13 cellular contexts compared by ENCODE assay signal in the genomic region with DNA sequence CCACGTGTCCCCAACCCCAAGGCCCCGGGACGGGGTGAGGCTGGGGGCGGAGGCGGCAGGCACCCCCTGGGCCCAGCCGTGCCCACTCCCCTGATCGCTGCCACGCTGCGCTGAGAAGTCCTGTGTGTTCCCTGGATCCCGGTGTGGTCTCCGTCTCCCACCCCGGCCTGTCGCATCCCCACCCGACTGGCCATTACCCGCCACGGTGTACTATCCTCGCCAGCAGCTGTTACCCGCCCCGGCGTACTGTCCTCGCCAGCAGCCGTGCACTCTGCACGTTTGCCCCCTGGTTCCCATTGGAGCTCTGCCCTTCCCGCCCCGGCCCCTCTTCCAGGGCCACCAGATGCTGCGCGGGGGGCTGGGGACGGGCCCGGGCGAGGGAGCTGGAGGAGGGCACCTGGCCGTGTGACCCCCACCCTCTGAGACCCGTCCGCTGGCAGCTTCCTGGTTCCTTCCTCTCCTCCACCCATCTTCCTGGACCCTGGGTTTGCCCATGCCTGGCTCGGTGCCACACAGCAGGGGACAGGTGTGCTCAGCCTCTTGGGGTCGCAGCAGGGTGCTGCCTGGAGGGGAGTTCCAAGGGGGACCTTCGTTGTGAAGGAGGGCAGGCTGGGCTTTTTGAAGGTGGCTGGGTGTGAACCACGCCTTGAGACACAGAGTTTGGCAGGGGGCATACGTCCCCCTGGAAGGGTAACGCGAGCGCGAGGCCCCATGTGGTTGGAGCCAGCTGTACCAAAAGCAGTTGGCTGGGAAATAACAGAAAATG. TPM values are rescaled to one million over a fixed set of nuclear protein-coding genes. Genes with fewer than 3 reads are reported as not detected.
"Had no signal": no experiment of that assay in that cellular context is flagged by ENCODE, and none has a peak within 500 bp of the region (broad histone marks: within the 10 kb centered on the region; RNA-seq: fewer than 3 reads in every experiment).

No MANE protein-coding gene starts in this region.

- H3K4me3 ChIP-seq: left ventricle myocardium inferior, tibial nerve, uterus had no signal

- H3K27ac ChIP-seq: left ventricle myocardium inferior, tibial nerve, uterus had no signal

- ATAC-seq: natural killer cell had no signal

- H3K27me3 ChIP-seq: tibial nerve, uterus had no signal

- DNase-seq: activated CD4-positive, alpha-beta T cell treated with anti-CD3 and anti-CD28 coated beads, Interleukin-2, amount 10 ng/mL, durations not matched to agents 7 days and 5 days; activated CD8-positive, alpha-beta memory T cell treated with anti-CD3 and anti-CD28 coated beads for 24 hours; activated naive CD4-positive, alpha-beta T cell treated with Interleukin-2 at 50 U/mL for 16 hours; anterior cingulate cortex; cortex of kidney; effector CD4-positive, alpha-beta T cell; foreskin fibroblast; left ventricle myocardium inferior; natural killer cell; stimulated activated CD4-positive, alpha-beta T cell treated with anti-CD3 and anti-CD28 coated beads, Interleukin-12 subunit alpha, Interleukin-12 subunit beta, amount 100 ng/mL, for 4 hours; stimulated activated CD4-positive, alpha-beta T cell treated with anti-CD3 and anti-CD28 coated beads, Interleukin-2, amount 100 ng/mL, for 24 hours; uterus had no signal

- H3K36me3 ChIP-seq: left ventricle myocardium inferior, tibial nerve, uterus had no signal

- H3K9me3 ChIP-seq: left ventricle myocardium inferior, tibial nerve, uterus had no signal

RNA-seq across cellular contexts. Expression of gene BAHCC1, which starts 19.7 kb away (rescaled TPM):
- total RNA-seq: activated CD4-positive, alpha-beta T cell treated with anti-CD3 and anti-CD28 coated beads, Interleukin-2, amount 10 ng/mL, durations not matched to agents 7 days and 5 days had no signal
